In the genomic region with DNA sequence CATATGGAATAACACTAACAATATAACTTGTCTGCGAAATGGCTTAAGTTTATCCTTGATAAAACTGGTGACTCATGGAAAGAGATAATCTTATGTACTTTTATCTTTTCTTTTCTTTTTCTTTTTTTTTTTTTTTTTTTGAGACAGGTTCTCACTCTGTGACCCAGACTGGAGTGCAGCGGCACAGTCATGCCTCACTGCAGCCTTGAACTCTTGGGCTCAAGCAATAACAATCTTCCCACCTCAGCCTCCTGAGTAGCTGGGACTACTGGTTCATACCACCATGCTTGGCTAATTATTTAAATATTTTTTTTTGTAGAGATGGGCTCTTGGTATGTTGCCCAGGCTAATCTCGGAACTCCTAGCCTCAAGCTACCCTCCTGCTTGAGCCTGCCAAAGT, we compare ENCODE assay signal across 18 cellular contexts.
"Had no signal": no experiment of that assay in that cellular context is flagged by ENCODE, and none has a peak within 500 bp of the region (broad histone marks: within the 10 kb centered on the region; RNA-seq: fewer than 3 reads in every experiment).

No MANE protein-coding gene starts in this region.

- H3K4me3 ChIP-seq: colonic mucosa, gastroesophageal sphincter, heart left ventricle, left lung, lower lobe of right lung, mucosa of descending colon had no signal

- H3K27me3 ChIP-seq: colonic mucosa, foreskin keratinocyte, gastroesophageal sphincter, heart left ventricle, left lung had no signal

- DNase-seq: colonic mucosa; cortex of kidney; effector CD8-positive, alpha-beta T cell; effector memory CD8-positive, alpha-beta T cell; endodermal cell; erythroblast; foreskin keratinocyte; heart left ventricle; hippocampal formation; left cardiac atrium; left lung; left ventricle myocardium superior; lower lobe of right lung; mesenchymal stem cell; mucosa of descending colon had no signal

- H3K9me3 ChIP-seq: colonic mucosa, gastroesophageal sphincter, heart left ventricle, left lung, lower lobe of right lung, mucosa of descending colon had no signal

- H3K4me1 ChIP-seq: colonic mucosa, foreskin keratinocyte, gastroesophageal sphincter, heart left ventricle, left lung, lower lobe of right lung had no signal

- H3K36me3 ChIP-seq: colonic mucosa, gastroesophageal sphincter, left lung had no signal

- H3K27ac ChIP-seq: colonic mucosa, epithelial cell of prostate, foreskin keratinocyte, gastroesophageal sphincter, heart left ventricle, left lung, lower lobe of right lung had no signal

- ATAC-seq: effector memory CD8-positive, alpha-beta T cell; esophagus mucosa; foreskin keratinocyte; gastroesophageal sphincter; heart left ventricle; left cardiac atrium; left lung; left ventricle myocardium superior; lower lobe of right lung had no signal
